ENCODE assay signal across 17 cellular contexts in genomic region chr13:43990829-43991228, GRCh38.
DNase-seq lines count a peak whose midpoint lies in the region; ATAC-seq and TF ChIP-seq lines count a peak whose summit lies in the region.
"Had no signal": no experiment of that assay in that cellular context is flagged by ENCODE, and none has a peak within 500 bp of the region (broad histone marks: within the 10 kb centered on the region; RNA-seq: fewer than 3 reads in every experiment).

No MANE protein-coding gene starts in this region.

- H3K9ac ChIP-seq in liver (ENCODE audit: low read depth in 1 of 2, low read length in 2 of 2) (no peak overlapping the region), smooth muscle cell (ENCODE audit: low read depth) (no peak overlapping the region)
- H3K9ac ChIP-seq: GM23248 had no signal

- DNase-seq in WTC11 (ENCODE audit: low spot score) = no peak
- DNase-seq in smooth muscle cell (lab: John Stamatoyannopoulos, UW; ENCODE audit: unreplicated experiment) = no peak
- DNase-seq in testis = no peak
- DNase-seq in NCI-H1048 (lab: John Stamatoyannopoulos, UW) = no peak
- DNase-seq: C1 segment of cervical spinal cord; Calu3; CD4-positive, alpha-beta memory T cell; COR-L47; DMS53; DMS79 treated with DMSO at 0.1 percent for 48 hours; GF-D8; GM23248; H9 had no signal

- peaks cover 25% of the 10 kb centered on the region for H3K9me3 Mint-ChIP-seq in WTC11
- peaks cover 6 to 21% (median 15%) of the 10 kb centered on the region in 5 experiments for H3K9me3 Mint-ChIP-seq in brain

- H3K36me3 ChIP-seq in liver (ENCODE audit: control insufficient read depth in 4 of 4, insufficient read depth in 3 of 4, low read depth in 1 of 4, low read length in 3 of 4) (no peaks in the 10 kb centered on the region), smooth muscle cell (ENCODE audit: low read depth) (no peaks in the 10 kb centered on the region), testis (ENCODE audit: low read depth, missing control alignments) (no peaks in the 10 kb centered on the region)

- H3K79me2 ChIP-seq in smooth muscle cell (ENCODE audit: low read depth) = no peaks in the 10 kb centered on the region

- H3K27me3 ChIP-seq in liver (ENCODE audit: control insufficient read depth in 4 of 4, insufficient read depth in 4 of 4, low read length in 3 of 4) (no peaks in the 10 kb centered on the region), smooth muscle cell (ENCODE audit: low read depth) (no peaks in the 10 kb centered on the region), testis (no peaks in the 10 kb centered on the region)

- H3K36me3 Mint-ChIP-seq in WTC11 (peaks cover 19% of the 10 kb centered on the region), brain (no peaks in the 10 kb centered on the region)
- H3K36me3 Mint-ChIP-seq: CD4-positive, alpha-beta memory T cell had no signal

- no peak overlapping the region for H3K4me3 ChIP-seq in liver (ENCODE audit: low read depth in 1 of 3, low read length in 3 of 3)
- H3K4me3 ChIP-seq in smooth muscle cell = no peak overlapping the region
- H3K4me3 ChIP-seq in testis = no peak overlapping the region
- H3K4me3 ChIP-seq: GM23248 had no signal

- no peak for TF ChIP-seq POLR2A in testis (IDR thresholded peaks at IDR 0.05)

- no peak overlapping the region for H3K27ac Mint-ChIP-seq in WTC11
- H3K27ac Mint-ChIP-seq in brain = peak overlapping the region in 3 of 5 experiments; percentile 29 to 97 (median 97)
- H3K27ac Mint-ChIP-seq: CD4-positive, alpha-beta memory T cell; H9 had no signal

- intact Hi-C loops in testis (cut with DNase I; ENCODE audit: low total_unique reads) = no loop called here

- WGBS in liver = 36% methylated on average over 3 of the region's 3 CpGs
- WGBS in smooth muscle cell (ENCODE audit: low lambda C conversion rate) = 96% methylated on average over 3 of the region's 3 CpGs
- 88 to 91% methylated on average over 3 of the region's 3 CpGs for WGBS in testis, 2 donors

- TF ChIP-seq RAD21 in liver (IDR thresholded peaks at IDR 0.05) = no peak

- no peak for TF ChIP-seq CTCF in WTC11 (IDR thresholded peaks at IDR 0.05)
- TF ChIP-seq CTCF in brain (conservative IDR thresholded peaks at IDR 0.05) = no peak
- no peak for TF ChIP-seq CTCF in liver (IDR thresholded peaks at IDR 0.05; ENCODE audit: low read depth, low read length, missing input control)
- no peak for TF ChIP-seq CTCF in smooth muscle cell (IDR thresholded peaks at IDR 0.05; ENCODE audit: borderline replicate concordance, insufficient read depth, poor library complexity, severe bottlenecking)
- no peak for TF ChIP-seq CTCF in testis (IDR thresholded peaks at IDR 0.05)

- peaks cover 0 to 14% (median 3%) of the 10 kb centered on the region in 4 donors for H3K4me1 ChIP-seq in liver (ENCODE audit: control insufficient read depth in 4 of 4, insufficient read depth in 4 of 4, low read length in 3 of 4)
- H3K4me1 ChIP-seq in smooth muscle cell (ENCODE audit: low read depth) = peaks cover 11% of the 10 kb centered on the region
- H3K4me1 ChIP-seq in testis = peaks cover 18% of the 10 kb centered on the region

- no peak overlapping the region for H3K4me2 ChIP-seq in smooth muscle cell

- peaks cover 11% of the 10 kb centered on the region for H3F3A ChIP-seq in smooth muscle cell (ENCODE audit: low read depth)

- no peaks in the 10 kb centered on the region; the same call in 1 of the 2 replicates for H3K27me3 Mint-ChIP-seq in WTC11 (ENCODE audit: low read depth)
- no peaks in the 10 kb centered on the region for H3K27me3 Mint-ChIP-seq in brain

- ATAC-seq in WTC11 (no peak), HG03571 (IDR thresholded peaks at IDR 0.05; ENCODE audit: unreplicated experiment) (no peak)
- ATAC-seq: HCT116 had no signal

- peaks cover 26% of the 10 kb centered on the region for H3K4me1 Mint-ChIP-seq in WTC11
- peaks cover 49% of the 10 kb centered on the region for H3K4me1 Mint-ChIP-seq in brain
- H3K4me1 Mint-ChIP-seq: CD4-positive, alpha-beta memory T cell had no signal

- H4K20me1 ChIP-seq in smooth muscle cell (ENCODE audit: low read depth) = no peaks in the 10 kb centered on the region

- peaks cover 0 to 10% (median 4%) of the 10 kb centered on the region in 4 donors for H3K9me3 ChIP-seq in liver (ENCODE audit: control insufficient read depth in 4 of 4, low read length in 3 of 4)
- no peaks in the 10 kb centered on the region for H3K9me3 ChIP-seq in smooth muscle cell (replicated peaks; ENCODE audit: low read depth)
- no peaks in the 10 kb centered on the region for H3K9me3 ChIP-seq in testis

- peak overlapping the region; percentile 66 for H2AFZ ChIP-seq in smooth muscle cell (ENCODE audit: low read depth)
- H2AFZ ChIP-seq: GM23248 had no signal

- POLR2A ChIA-PET in WTC11 (lab: Charles Lee) = no interaction called here

- no peak overlapping the region for H3K4me3 Mint-ChIP-seq in WTC11
- H3K4me3 Mint-ChIP-seq in brain = no peak overlapping the region
- H3K4me3 Mint-ChIP-seq: CD4-positive, alpha-beta memory T cell; H9 had no signal

- CTCF ChIA-PET in WTC11 (lab: Charles Lee) = no interaction called here

- H3K27ac ChIP-seq in liver (ENCODE audit: low read depth in 1 of 2, low read length in 2 of 2) (no peak overlapping the region), smooth muscle cell (ENCODE audit: low read depth) (no peak overlapping the region), testis (no peak overlapping the region)
- H3K27ac ChIP-seq: GM23248 had no signal

TF ChIP-seq in WTC11, 78 proteins besides CTCF, POLR2A, EP300 and RAD21:
- 0 out of 2 replicates have a peak, but pooled peaks have one; percentile 15 for TF ChIP-seq GABPB1 (CRISPR knock-in tag; IDR thresholded peaks at IDR 0.05)
- TF ChIP-seq AR (CRISPR knock-in tag; IDR thresholded peaks at IDR 0.05) = no peak

TF ChIP-seq in liver, 16 proteins besides CTCF, POLR2A, EP300 and RAD21:
- TF ChIP-seq HNF4A (conservative IDR thresholded peaks at IDR 0.05) = peak; percentile 81 to 90
- peak; percentile 61 to 65 for TF ChIP-seq RXRA (IDR thresholded peaks at IDR 0.05)
- no peak for TF ChIP-seq MAX (IDR thresholded peaks at IDR 0.05)
- peak; percentile 24 for TF ChIP-seq FOXA2 (IDR thresholded peaks at IDR 0.05)
- TF ChIP-seq REST (IDR thresholded peaks at IDR 0.05) = no peak
- no peak for TF ChIP-seq FOXA1 (IDR thresholded peaks at IDR 0.05)
- TF ChIP-seq YY1 (IDR thresholded peaks at IDR 0.05) = no peak
- peak; percentile 49 for TF ChIP-seq HNF4G (IDR thresholded peaks at IDR 0.05)
- no peak for TF ChIP-seq GABPA (IDR thresholded peaks at IDR 0.05 in 1 of 2, conservative IDR thresholded peaks at IDR 0.05 in 1 of 2)
- no peak for TF ChIP-seq TAF1 (conservative IDR thresholded peaks at IDR 0.05)
- peak; percentile 58 for TF ChIP-seq ATF3 (IDR thresholded peaks at IDR 0.05)
- TF ChIP-seq EGR1 (IDR thresholded peaks at IDR 0.05; ENCODE audit: low read depth in 2 of 2) = no peak
- TF ChIP-seq JUND (IDR thresholded peaks at IDR 0.05) = peak in 1 of 2 donors; percentile 45
- peak; percentile 63 for TF ChIP-seq SP1 (IDR thresholded peaks at IDR 0.05)
- TF ChIP-seq ZBTB33 (IDR thresholded peaks at IDR 0.05) = no peak
- TF ChIP-seq NR2F2 (IDR thresholded peaks at IDR 0.05) = no peak
